Comparison of ENCODE assay signal across 18 cellular contexts in genomic region chr21:44778499-44778911, GRCh38. TPM values are rescaled to one million over a fixed set of nuclear protein-coding genes. Genes with fewer than 3 reads are reported as not detected.
DNase-seq lines count a peak whose midpoint lies in the region; ATAC-seq, FAIRE-seq and TF ChIP-seq lines count a peak whose summit lies in the region.
"Had no signal": no experiment of that assay in that cellular context is flagged by ENCODE, and none has a peak within 500 bp of the region (broad histone marks: within the 10 kb centered on the region; RNA-seq: fewer than 3 reads in every experiment).

No MANE protein-coding gene starts in this region.

- H3K9ac ChIP-seq in HepG2 (ENCODE audit: insufficient read depth, low read depth, low read length) = no peak overlapping the region

- no peak overlapping the region for H2AFZ ChIP-seq in HepG2 (ENCODE audit: low read length)

- no peaks in the 10 kb centered on the region for H3K9me3 ChIP-seq in T-helper 17 cell (ENCODE audit: control insufficient read depth, low read length, poor library complexity, severe bottlenecking)
- no peaks in the 10 kb centered on the region for H3K9me3 ChIP-seq in HepG2 (ENCODE audit: low read length)
- H3K9me3 ChIP-seq: MG63, suprapubic skin had no signal

- in situ Hi-C loops in HepG2 (cut with HindIII; ENCODE audit: extremely low pct_ligation_motif_present, low pct_unique_long_range_greater_than_20kb) = no loop called here

- H3K4me2 ChIP-seq in HepG2 (ENCODE audit: low read depth, low read length) = peak overlapping the region; percentile 16; the same call in 1 of the 2 replicates

- H3K9me3 Mint-ChIP-seq in natural killer cell treated with Interleukin-12 subunit alpha and Interleukin-12 subunit beta and Interleukin-15 and Interleukin-18, amount 100 ng/mL, for 72 hours = no peaks in the 10 kb centered on the region
- H3K9me3 Mint-ChIP-seq in T-cell = no peaks in the 10 kb centered on the region
- H3K9me3 Mint-ChIP-seq: activated naive CD4-positive, alpha-beta T cell treated with anti-CD3 and anti-CD28 coated beads, Interleukin-2, amount 50 U/mL, for 24 hours had no signal

- TF ChIP-seq RAD21 in HepG2 (CRISPR knock-in tag; IDR thresholded peaks at IDR 0.05) = no peak

- H3K27me3 ChIP-seq in HepG2 (ENCODE audit: control insufficient read depth in 1 of 2, insufficient read depth in 2 of 2, low read length in 2 of 2) = no peaks in the 10 kb centered on the region
- H3K27me3 ChIP-seq: dorsolateral prefrontal cortex, MG63, suprapubic skin had no signal

- FAIRE-seq in HepG2 (lab: Jason Lieb, UNC) = peak; percentile 60

- peak; percentile 56 for ATAC-seq in T-helper 17 cell
- peak; percentile 96 for ATAC-seq in HepG2
- no peak for ATAC-seq in natural killer cell treated with Interleukin-12 subunit alpha and Interleukin-12 subunit beta and Interleukin-15 and Interleukin-18, amount 100 ng/mL, for 72 hours
- no peak for ATAC-seq in T-cell (replicated peaks in 1 of 4)
- ATAC-seq: esophagus mucosa had no signal

- H4K20me1 ChIP-seq in HepG2 (ENCODE audit: insufficient read depth, low read length) = no peaks in the 10 kb centered on the region; the same call in 1 of the 2 replicates

- TF ChIP-seq EP300 in HepG2 (IDR thresholded peaks at IDR 0.05; ENCODE audit: low read depth in 2 of 2, low read length in 2 of 2) = peak in 1 of 2 experiments; percentile 37; a peak in 1 of 4 replicates
- TF ChIP-seq EP300 in HepG2 (CRISPR knock-in tag; IDR thresholded peaks at IDR 0.05; ENCODE audit: borderline replicate concordance) = no peak

- no peak for TF ChIP-seq POLR2A in HepG2 (IDR thresholded peaks at IDR 0.05; ENCODE audit: insufficient read depth in 1 of 2, low read depth in 2 of 2, low read length in 2 of 2)

- TF ChIP-seq CTCF in HepG2 (CRISPR knock-in tag; IDR thresholded peaks at IDR 0.05) (0 out of 2 replicates have a peak, but pooled peaks have one; percentile 5), GM10248 (IDR thresholded peaks at IDR 0.05; ENCODE audit: control extremely low read depth, extremely low read depth, low read depth, missing control alignments) (no peak)

- peaks cover 15% of the 10 kb centered on the region for H3K36me3 Mint-ChIP-seq in T-helper 17 cell (ENCODE audit: low read depth)
- H3K36me3 Mint-ChIP-seq in natural killer cell treated with Interleukin-12 subunit alpha and Interleukin-12 subunit beta and Interleukin-15 and Interleukin-18, amount 100 ng/mL, for 72 hours = peaks cover 9% of the 10 kb centered on the region
- peaks cover 51% of the 10 kb centered on the region for H3K36me3 Mint-ChIP-seq in T-cell

- no TSS peak for BruUV-seq in HepG2 (replicated peaks; lab: Mats Ljungman, UMichigan)

- H3K4me1 ChIP-seq in HepG2 (ENCODE audit: insufficient read depth, low read length) = peaks cover 29% of the 10 kb centered on the region

- H3K4me3 ChIP-seq in HepG2 (replicated peaks in 1 of 3; ENCODE audit: insufficient read depth in 1 of 3, low read depth in 2 of 3, low read length in 3 of 3) = no peak overlapping the region
- H3K4me3 ChIP-seq: dorsolateral prefrontal cortex, MG63, suprapubic skin had no signal

- H3K36me3 ChIP-seq in HepG2 (replicated peaks in 1 of 2; ENCODE audit: control insufficient read depth in 1 of 2, insufficient read depth in 2 of 2, low read length in 2 of 2) = peaks cover 12 to 48% of the 10 kb centered on the region in 2 experiments

- peaks cover 19% of the 10 kb centered on the region for H3K79me2 ChIP-seq in HepG2 (ENCODE audit: insufficient read depth, low read length)

- peak overlapping the region; percentile 18 for H3K27ac ChIP-seq in HepG2 (ENCODE audit: extremely low read length, insufficient read depth, low read length)
- H3K27ac ChIP-seq: dorsolateral prefrontal cortex, suprapubic skin had no signal

- intact Hi-C loops in HepG2 (cut with micrococcal nuclease; ENCODE audit: unreplicated experiment) = no loop called here

- H3K27me3 Mint-ChIP-seq in T-helper 17 cell (no peaks in the 10 kb centered on the region), T-cell (no peaks in the 10 kb centered on the region)
- H3K27me3 Mint-ChIP-seq in natural killer cell treated with Interleukin-12 subunit alpha and Interleukin-12 subunit beta and Interleukin-15 and Interleukin-18, amount 100 ng/mL, for 72 hours = no peaks in the 10 kb centered on the region
- H3K27me3 Mint-ChIP-seq: activated naive CD4-positive, alpha-beta T cell treated with anti-CD3 and anti-CD28 coated beads, Interleukin-2, amount 50 U/mL, for 24 hours had no signal

- DNase-seq in COLO668 (lab: John Stamatoyannopoulos, UW; ENCODE audit: unreplicated experiment) (peak; percentile 36), HT-29 (ENCODE audit: low spot score) (peak; percentile 53), T-helper 17 cell (no peak), HepG2 (ENCODE audit: low spot score) (peak; percentile 69), T-cell (no peak), GM10248 (ENCODE audit: extremely low spot score) (no peak), NCI-H1092 (lab: John Stamatoyannopoulos, UW) (no peak)
- DNase-seq in natural killer cell treated with Interleukin-12 subunit alpha and Interleukin-12 subunit beta and Interleukin-15 and Interleukin-18, amount 100 ng/mL, for 72 hours (ENCODE audit: low spot score) = no peak
- DNase-seq: AML-193, dorsolateral prefrontal cortex, HCEC 1CT, MG63, NCI-H2107, right cardiac atrium, T-helper 1 cell had no signal

- CTCF ChIA-PET in HepG2 (lab: Yijun Ruan, JAX; ENCODE audit: low intra/inter-chr PET ratio, low total read pairs) = no interaction called here
- CTCF ChIA-PET in T-cell (lab: Charles Lee) = no interaction called here
- CTCF ChIA-PET in GM10248 (lab: Yijun Ruan, JAX) = interaction anchor here (1.6 kb wide), 1 partner anchor 15 kb away, joined by 5 read pairs; no protein-coding TSS in a partner anchor

- H3K27ac Mint-ChIP-seq in T-helper 17 cell (peak overlapping the region; percentile 89), T-cell (no peak overlapping the region)
- H3K27ac Mint-ChIP-seq in natural killer cell treated with Interleukin-12 subunit alpha and Interleukin-12 subunit beta and Interleukin-15 and Interleukin-18, amount 100 ng/mL, for 72 hours = no peak overlapping the region

- WGBS in HepG2 (ENCODE audit: low lambda C conversion rate) = 24% methylated on average over 8 of the region's 8 CpGs

- POLR2A ChIA-PET in HepG2 (lab: Yijun Ruan, JAX) = interaction anchor here (0.6 to 0.7 kb wide), 2 partner anchors 23 to 39 kb away, joined by 3 to 4 read pairs; partner anchors contain the start of genes SUMO3 and UBE2G2
- POLR2A ChIA-PET in T-cell (lab: Charles Lee) = no interaction called here
- POLR2A ChIA-PET in GM10248 (lab: Yijun Ruan, JAX) = no interaction called here

- peaks cover 23% of the 10 kb centered on the region for H3K4me1 Mint-ChIP-seq in T-helper 17 cell
- peaks cover 7 to 9% of the 10 kb centered on the region in 2 donors for H3K4me1 Mint-ChIP-seq in natural killer cell treated with Interleukin-12 subunit alpha and Interleukin-12 subunit beta and Interleukin-15 and Interleukin-18, amount 100 ng/mL, for 72 hours (ENCODE audit: low read depth in 2 of 2)
- peaks cover 12 to 31% (median 30%) of the 10 kb centered on the region in 3 donors for H3K4me1 Mint-ChIP-seq in T-cell

- H3K4me3 Mint-ChIP-seq in T-helper 17 cell (peak overlapping the region; percentile 65), T-cell (no peak overlapping the region)
- H3K4me3 Mint-ChIP-seq in natural killer cell treated with Interleukin-12 subunit alpha and Interleukin-12 subunit beta and Interleukin-15 and Interleukin-18, amount 100 ng/mL, for 72 hours = no peak overlapping the region
- H3K4me3 Mint-ChIP-seq: activated naive CD4-positive, alpha-beta T cell treated with anti-CD3 and anti-CD28 coated beads, Interleukin-2, amount 50 U/mL, for 24 hours had no signal

RNA-seq across cellular contexts. Expression of gene UBE2G2, which starts 23.1 kb away (rescaled TPM):
- total RNA-seq in HT-29 (2014; rRNA removed; shearing (Covaris generic)) = 63.7 and 64.5 TPM in 2 replicates
- total RNA-seq in T-helper 17 cell (100 to 1,000 TPM; 124 TPM), HepG2 (2016; rRNA removed; fragmentation: Illumina TruSeq; extraction: Trizol) (55.4 and 62.0 TPM in 2 replicates), T-cell (100 to 1,000 TPM; 124 to 157 (median 134) TPM)
- total RNA-seq in HepG2 (2016; cell fraction: cytosol; rRNA removed; fragmentation: Illumina TruSeq; extraction: Trizol; ENCODE audit: low read depth) = 6.2 and 7.8 TPM in 2 replicates
- 55.6 and 59.2 TPM in 2 replicates for total RNA-seq in HepG2 (2016; cell fraction: insoluble cytoplasmic fraction; rRNA removed; fragmentation: Illumina TruSeq; extraction: Trizol)
- 24.1 and 25.4 TPM in 2 replicates for total RNA-seq in HepG2 (2016; cell fraction: membrane; rRNA removed; fragmentation: Illumina TruSeq; extraction: Trizol)
- total RNA-seq in HepG2 (2016; cell fraction: nucleus; rRNA removed; fragmentation: Illumina TruSeq; extraction: Trizol) = 58.4 and 64.5 TPM in 2 replicates
- polyA plus RNA-seq in HepG2 (2011; rRNA removed) = 92.0 and 106 TPM in 2 replicates
- 65.4 and 70.1 TPM in 2 replicates for polyA plus RNA-seq in HepG2 (2011; cell fraction: cytosol; rRNA removed)
- 159 and 211 TPM in 2 replicates for polyA plus RNA-seq in HepG2 (2011; cell fraction: nucleus; rRNA removed)
- polyA plus RNA-seq in HepG2 (2012) = 63.5 and 84.4 TPM in 2 replicates
- polyA plus RNA-seq in HepG2 (2016; cell fraction: cytosol; fragmentation: Illumina TruSeq; extraction: Trizol; ENCODE audit: low read depth) = 6.2 and 8.1 TPM in 2 replicates
- polyA plus RNA-seq in HepG2 (2016; cell fraction: insoluble cytoplasmic fraction; fragmentation: Illumina TruSeq; extraction: Trizol; ENCODE audit: low read depth) = 70.2 and 76.6 TPM in 2 replicates
- polyA plus RNA-seq in HepG2 (2016; cell fraction: membrane; fragmentation: Illumina TruSeq; extraction: Trizol; ENCODE audit: low read depth) = 18.6 and 20.2 TPM in 2 replicates
- polyA plus RNA-seq in HepG2 (2016; cell fraction: nucleus; fragmentation: Illumina TruSeq; extraction: Trizol; ENCODE audit: insufficient read depth, low read depth) = 135 and 144 TPM in 2 replicates
- 53.7 and 134 TPM in 2 replicates for polyA minus RNA-seq in HepG2 (2011; rRNA and poly(A)+ RNA removed; ENCODE audit: low replicate concordance)
- 25.8 and 27.2 TPM in 2 replicates for polyA minus RNA-seq in HepG2 (2011; cell fraction: cytosol; rRNA and poly(A)+ RNA removed)
- 110 and 138 TPM in 2 replicates for polyA minus RNA-seq in HepG2 (2011; cell fraction: nucleus; rRNA and poly(A)+ RNA removed)
- 100 to 1,000 TPM in 1 of 2 donors, 10 to 100 TPM in 1; 89.7 to 164 TPM for total RNA-seq in natural killer cell treated with Interleukin-12 subunit alpha and Interleukin-12 subunit beta and Interleukin-15 and Interleukin-18, amount 100 ng/mL, for 72 hours

RNA-seq across cellular contexts. Expression of gene SUMO3, which starts 39.4 kb away (rescaled TPM):
- 90.3 and 98.8 TPM in 2 replicates for total RNA-seq in HT-29 (2014; rRNA removed; shearing (Covaris generic))
- total RNA-seq in T-helper 17 cell (10 to 100 TPM; 62.1 to 73.4 TPM), HepG2 (2016; rRNA removed; fragmentation: Illumina TruSeq; extraction: Trizol) (92.4 and 111 TPM in 2 replicates), T-cell (10 to 100 TPM; 49.1 to 77.1 (median 53.7) TPM)
- total RNA-seq in HepG2 (2016; cell fraction: cytosol; rRNA removed; fragmentation: Illumina TruSeq; extraction: Trizol; ENCODE audit: low read depth) = 75.4 and 89.7 TPM in 2 replicates
- total RNA-seq in HepG2 (2016; cell fraction: insoluble cytoplasmic fraction; rRNA removed; fragmentation: Illumina TruSeq; extraction: Trizol) = 95.7 and 103 TPM in 2 replicates
- total RNA-seq in HepG2 (2016; cell fraction: membrane; rRNA removed; fragmentation: Illumina TruSeq; extraction: Trizol) = 169 and 187 TPM in 2 replicates
- 37.2 and 43.4 TPM in 2 replicates for total RNA-seq in HepG2 (2016; cell fraction: nucleus; rRNA removed; fragmentation: Illumina TruSeq; extraction: Trizol)
- polyA plus RNA-seq in HepG2 (2011; rRNA removed) = 46.6 and 51.4 TPM in 2 replicates
- 69.8 and 78.7 TPM in 2 replicates for polyA plus RNA-seq in HepG2 (2011; cell fraction: cytosol; rRNA removed)
- 23.1 and 24.9 TPM in 2 replicates for polyA plus RNA-seq in HepG2 (2011; cell fraction: nucleus; rRNA removed)
- polyA plus RNA-seq in HepG2 (2012) = 80.3 and 83.9 TPM in 2 replicates
- 129 and 158 TPM in 2 replicates for polyA plus RNA-seq in HepG2 (2016; cell fraction: cytosol; fragmentation: Illumina TruSeq; extraction: Trizol; ENCODE audit: low read depth)
- 154 and 159 TPM in 2 replicates for polyA plus RNA-seq in HepG2 (2016; cell fraction: insoluble cytoplasmic fraction; fragmentation: Illumina TruSeq; extraction: Trizol; ENCODE audit: low read depth)
- 228 and 251 TPM in 2 replicates for polyA plus RNA-seq in HepG2 (2016; cell fraction: membrane; fragmentation: Illumina TruSeq; extraction: Trizol; ENCODE audit: low read depth)
- 69.6 and 74.5 TPM in 2 replicates for polyA plus RNA-seq in HepG2 (2016; cell fraction: nucleus; fragmentation: Illumina TruSeq; extraction: Trizol; ENCODE audit: insufficient read depth, low read depth)
- polyA minus RNA-seq in HepG2 (2011; rRNA and poly(A)+ RNA removed; ENCODE audit: low replicate concordance) = 52.3 and 76.3 TPM in 2 replicates
- polyA minus RNA-seq in HepG2 (2011; cell fraction: cytosol; rRNA and poly(A)+ RNA removed) = 36.4 and 40.4 TPM in 2 replicates
- 19.8 and 23.2 TPM in 2 replicates for polyA minus RNA-seq in HepG2 (2011; cell fraction: nucleus; rRNA and poly(A)+ RNA removed)
- total RNA-seq in natural killer cell treated with Interleukin-12 subunit alpha and Interleukin-12 subunit beta and Interleukin-15 and Interleukin-18, amount 100 ng/mL, for 72 hours = 10 to 100 TPM; 50.1 to 53.9 TPM

Comparison
In these comparisons a context has a peak if more than half of its experiments do, and no peak if none do; other contexts are left out.
1. DNase-seq: peak in COLO668 (single experiment), HT-29 (single experiment) and HepG2 (single experiment); none in T-helper 17 cell (0 of 3), natural killer cell treated with Interleukin-12 subunit alpha and Interleukin-12 subunit beta and Interleukin-15 and Interleukin-18, amount 100 ng/mL, for 72 hours (single experiment), T-cell (0 of 34), GM10248 (single experiment) and NCI-H1092 (single experiment).
2. ATAC-seq: peak in T-helper 17 cell (single experiment) and HepG2 (single experiment); none in natural killer cell treated with Interleukin-12 subunit alpha and Interleukin-12 subunit beta and Interleukin-15 and Interleukin-18, amount 100 ng/mL, for 72 hours (0 of 2) and T-cell (0 of 4).